ENCODE assay signal across 32 cellular contexts in genomic region chr14:98890556-98891340, GRCh38.
A peak's percentile ranks its signal among the peaks of the same experiment; 100 is the strongest.
DNase-seq lines count a peak whose midpoint lies in the region; ATAC-seq, FAIRE-seq and TF ChIP-seq lines count a peak whose summit lies in the region.
"Had no signal": no experiment of that assay in that cellular context is flagged by ENCODE, and none has a peak within 500 bp of the region (broad histone marks: within the 10 kb centered on the region; RNA-seq: fewer than 3 reads in every experiment).

No MANE protein-coding gene starts in this region.

- H4K91ac ChIP-seq in neuronal stem cell (ENCODE audit: low read depth, low read length, poor library complexity), result no peak overlapping the region

- no peak for FAIRE-seq in bronchial epithelial cell (lab: Jason Lieb, UNC)

- no peaks in the 10 kb centered on the region for H3K79me1 ChIP-seq in neuronal stem cell (ENCODE audit: low read depth, low read length)

- H3K27ac ChIP-seq in neuronal stem cell (replicated peaks; ENCODE audit: low read length), result no peak overlapping the region
- no peak overlapping the region for H3K27ac ChIP-seq in upper lobe of right lung
- no peak overlapping the region for H3K27ac ChIP-seq in naive thymus-derived CD4-positive, alpha-beta T cell (ENCODE audit: low read depth, low read length)
- H3K27ac ChIP-seq: 22Rv1, breast epithelium, gastroesophageal sphincter, GM23248, parathyroid adenoma, PC-9, right atrium auricular region, transverse colon had no signal

- no peak overlapping the region for H3K27ac Mint-ChIP-seq in naive thymus-derived CD4-positive, alpha-beta T cell
- H3K27ac Mint-ChIP-seq: activated naive CD4-positive, alpha-beta T cell treated with anti-CD3 and anti-CD28 coated beads, Interleukin-2, amount 50 U/mL, for 24 hours; HFFc6 had no signal

- peak; percentile 35 for ATAC-seq in upper lobe of right lung
- ATAC-seq in naive thymus-derived CD4-positive, alpha-beta T cell, result no peak
- ATAC-seq: gastroesophageal sphincter had no signal

- H3K4me3 Mint-ChIP-seq in naive thymus-derived CD4-positive, alpha-beta T cell, result no peak overlapping the region
- H3K4me3 Mint-ChIP-seq: activated naive CD4-positive, alpha-beta T cell treated with anti-CD3 and anti-CD28 coated beads, Interleukin-2, amount 50 U/mL, for 24 hours; HFFc6 had no signal

- no peak overlapping the region for H2AFZ ChIP-seq in neuronal stem cell (ENCODE audit: low read length)
- H2AFZ ChIP-seq: GM23248, parathyroid adenoma, PC-9 had no signal

- DNase-seq in DMS79 treated with DMSO at 0.1 percent for 48 hours (lab: John Stamatoyannopoulos, UW) (peak; percentile 67), DMS79 (lab: John Stamatoyannopoulos, UW) (no peak), bronchial epithelial cell (ENCODE audit: low read depth) (peak; percentile 39), neuronal stem cell (ENCODE audit: low spot score) (peak; percentile 24), upper lobe of right lung (no peak), SW 1271 (lab: John Stamatoyannopoulos, UW) (no peak), NCI-H510A (lab: John Stamatoyannopoulos, UW) (no peak)
- no peak for DNase-seq in naive thymus-derived CD4-positive, alpha-beta T cell
- DNase-seq: activated CD4-positive, alpha-beta T cell treated with anti-CD3 and anti-CD28 coated beads for 4 hours; amniotic stem cell; C1 segment of cervical spinal cord; effector CD4-positive, alpha-beta T cell; GM23248; HFFc6; hippocampal formation; IMR-90; NCI-H1436; NCI-H2107; NCI-H446 treated with DMSO at 0.1 percent for 48 hours; NK-92 treated with Interleukin-12 subunit alpha and Interleukin-12 subunit beta, amount 100 ng/mL, for 24 hours; PC-9; SHP77; stimulated activated CD4-positive, alpha-beta T cell treated with anti-CD3 and anti-CD28 coated beads, Interleukin-12 subunit alpha, Interleukin-12 subunit beta, amount 100 ng/mL, for 4 hours; stimulated activated CD4-positive, alpha-beta T cell treated with anti-CD3 and anti-CD28 coated beads, Interleukin-2, amount 100 ng/mL, for 48 hours; transverse colon had no signal

- no peak overlapping the region for H2BK15ac ChIP-seq in neuronal stem cell (ENCODE audit: low read length)

- H3K27me3 ChIP-seq in bronchial epithelial cell (ENCODE audit: control insufficient read depth, insufficient read depth, low read length) (no peaks in the 10 kb centered on the region), neuronal stem cell (ENCODE audit: control insufficient read depth in 3 of 3, insufficient read depth in 3 of 3, low read depth in 1 of 3, low read length in 3 of 3) (peaks cover 0 to 3% (median 0%) of the 10 kb centered on the region in 3 experiments), upper lobe of right lung (no peaks in the 10 kb centered on the region)
- no peaks in the 10 kb centered on the region for H3K27me3 ChIP-seq in naive thymus-derived CD4-positive, alpha-beta T cell (ENCODE audit: control insufficient read depth in 2 of 2, insufficient read depth in 2 of 2, low read length in 2 of 2)
- H3K27me3 ChIP-seq: breast epithelium, gastroesophageal sphincter, right atrium auricular region, transverse colon had no signal

- no peak overlapping the region for H3K23ac ChIP-seq in neuronal stem cell (ENCODE audit: low read depth, low read length, poor library complexity)

- no peaks in the 10 kb centered on the region for H3K27me3 Mint-ChIP-seq in naive thymus-derived CD4-positive, alpha-beta T cell
- H3K27me3 Mint-ChIP-seq: activated naive CD4-positive, alpha-beta T cell treated with anti-CD3 and anti-CD28 coated beads, Interleukin-2, amount 50 U/mL, for 24 hours had no signal

- no peak overlapping the region for H4K8ac ChIP-seq in neuronal stem cell (ENCODE audit: low read depth, low read length)

- no peak overlapping the region for H3K4me2 ChIP-seq in neuronal stem cell (ENCODE audit: insufficient read depth, low read length, poor library complexity, severe bottlenecking)
- H3K4me2 ChIP-seq: PC-9 had no signal

- no peak overlapping the region for H3K4ac ChIP-seq in neuronal stem cell (ENCODE audit: low read length)

- intact Hi-C loops in upper lobe of right lung (cut with DNase I), result no loop called here
- intact Hi-C loops in naive thymus-derived CD4-positive, alpha-beta T cell (cut with micrococcal nuclease), result no loop called here

- H3K36me3 Mint-ChIP-seq in naive thymus-derived CD4-positive, alpha-beta T cell, result peaks cover 0 to 9% (median 4%) of the 10 kb centered on the region in 5 donors

- H3K4me1 ChIP-seq in neuronal stem cell (ENCODE audit: control insufficient read depth in 2 of 2, insufficient read depth in 1 of 2, low read depth in 1 of 2, low read length in 2 of 2) (peaks cover 0 to 12% of the 10 kb centered on the region in 2 donors), upper lobe of right lung (no peaks in the 10 kb centered on the region)
- peaks cover 0 to 6% of the 10 kb centered on the region in 2 donors for H3K4me1 ChIP-seq in naive thymus-derived CD4-positive, alpha-beta T cell (ENCODE audit: control insufficient read depth in 2 of 2, insufficient read depth in 2 of 2, low read length in 2 of 2)
- H3K4me1 ChIP-seq: breast epithelium, gastroesophageal sphincter, parathyroid adenoma, right atrium auricular region, transverse colon had no signal

- no peaks in the 10 kb centered on the region for H3K36me3 ChIP-seq in bronchial epithelial cell (ENCODE audit: control insufficient read depth, insufficient read depth, low read length)
- H3K36me3 ChIP-seq in neuronal stem cell (replicated peaks in 1 of 2; ENCODE audit: control insufficient read depth in 2 of 2, insufficient read depth in 2 of 2, low read length in 2 of 2), result no peaks in the 10 kb centered on the region
- H3K36me3 ChIP-seq in upper lobe of right lung, result no peaks in the 10 kb centered on the region
- H3K36me3 ChIP-seq in naive thymus-derived CD4-positive, alpha-beta T cell (ENCODE audit: control insufficient read depth in 2 of 3, insufficient read depth in 3 of 3, low read length in 3 of 3), result no peaks in the 10 kb centered on the region
- H3K36me3 ChIP-seq: breast epithelium, gastroesophageal sphincter, right atrium auricular region, transverse colon had no signal

- TF ChIP-seq CTCF in bronchial epithelial cell (IDR thresholded peaks at IDR 0.05; ENCODE audit: insufficient read depth, low read length, severe bottlenecking) (no peak), upper lobe of right lung (IDR thresholded peaks at IDR 0.05) (no peak)

- peak overlapping the region; percentile 73 for H2AK5ac ChIP-seq in neuronal stem cell (ENCODE audit: low read depth, low read length)

- POLR2A ChIA-PET in naive thymus-derived CD4-positive, alpha-beta T cell (lab: Charles Lee), result no interaction called here

- no peak overlapping the region for H3K14ac ChIP-seq in neuronal stem cell (ENCODE audit: low read length)

- H2BK120ac ChIP-seq in neuronal stem cell (ENCODE audit: low read depth, low read length), result no peak overlapping the region

- H2BK5ac ChIP-seq in neuronal stem cell (ENCODE audit: low read length), result no peak overlapping the region

- H3K9ac ChIP-seq in neuronal stem cell (ENCODE audit: low read depth, low read length, poor library complexity), result no peak overlapping the region
- H3K9ac ChIP-seq: GM23248, parathyroid adenoma had no signal

- H3K9me3 ChIP-seq in neuronal stem cell (replicated peaks in 1 of 2; ENCODE audit: control insufficient read depth in 2 of 2, insufficient read depth in 1 of 2, low read depth in 1 of 2, low read length in 2 of 2) (peaks cover 0 to 3% of the 10 kb centered on the region in 2 donors), upper lobe of right lung (no peaks in the 10 kb centered on the region)
- H3K9me3 ChIP-seq in naive thymus-derived CD4-positive, alpha-beta T cell (ENCODE audit: control insufficient read depth in 2 of 3, low read length in 3 of 3), result no peaks in the 10 kb centered on the region
- H3K9me3 ChIP-seq: breast epithelium, gastroesophageal sphincter, right atrium auricular region, transverse colon had no signal

- H3K9me3 Mint-ChIP-seq in naive thymus-derived CD4-positive, alpha-beta T cell, result peaks cover 0 to 6% (median 0%) of the 10 kb centered on the region in 11 donors
- H3K9me3 Mint-ChIP-seq: activated naive CD4-positive, alpha-beta T cell treated with anti-CD3 and anti-CD28 coated beads, Interleukin-2, amount 50 U/mL, for 24 hours had no signal

- peaks cover 0 to 24% (median 17%) of the 10 kb centered on the region in 7 donors for H3K4me1 Mint-ChIP-seq in naive thymus-derived CD4-positive, alpha-beta T cell

- CTCF ChIA-PET in naive thymus-derived CD4-positive, alpha-beta T cell (lab: Charles Lee), result no interaction called here

- no CpG with 5 or more reads among the region's 13 CpGs for WGBS in neuronal stem cell (ENCODE audit: extremely low coverage in 2 of 2, insufficient read length in 2 of 2, insufficient replicate concordance in 1 of 2), 2 donors

- no peak overlapping the region for H2BK12ac ChIP-seq in neuronal stem cell (ENCODE audit: low read length)

- no peak overlapping the region for H3K4me3 ChIP-seq in bronchial epithelial cell (ENCODE audit: low read depth, low read length)
- no peak overlapping the region for H3K4me3 ChIP-seq in neuronal stem cell (ENCODE audit: low read length in 2 of 2)
- no peak overlapping the region for H3K4me3 ChIP-seq in upper lobe of right lung
- no peak overlapping the region for H3K4me3 ChIP-seq in naive thymus-derived CD4-positive, alpha-beta T cell (ENCODE audit: low read length)
- H3K4me3 ChIP-seq: breast epithelium, gastroesophageal sphincter, GM23248, lung, PC-9, right atrium auricular region, transverse colon had no signal

- no peak overlapping the region for H3K18ac ChIP-seq in neuronal stem cell (ENCODE audit: low read length)

Comparison
In these comparisons a context has a peak if more than half of its experiments do, and no peak if none do; other contexts are left out.
1. DNase-seq: peak in DMS79 treated with DMSO at 0.1 percent for 48 hours (single experiment), bronchial epithelial cell (single experiment) and neuronal stem cell (single experiment); none in DMS79 (single experiment), upper lobe of right lung (single experiment), SW 1271 (0 of 2), naive thymus-derived CD4-positive, alpha-beta T cell (0 of 9) and NCI-H510A (single experiment).